Comparison of ENCODE assay signal across 12 cellular contexts in genomic region chr12:2240984-2241383, GRCh38.
"Had no signal": no experiment of that assay in that cellular context is flagged by ENCODE, and none has a peak within 500 bp of the region (broad histone marks: within the 10 kb centered on the region; RNA-seq: fewer than 3 reads in every experiment).

No MANE protein-coding gene starts in this region.

- ATAC-seq: activated CD4-positive, CD25-positive, alpha-beta regulatory T cell treated with anti-CD3 and anti-CD28 coated beads, Interleukin-2, amount 50 U/mL, for 24 hours; activated CD8-positive, alpha-beta T cell treated with anti-CD3 and anti-CD28 coated beads, Interleukin-2, amount 10 ng/mL, durations not matched to agents 7 days and 5 days; naive thymus-derived CD4-positive, alpha-beta T cell; T-cell had no signal

- H3K9me3 ChIP-seq: colonic mucosa, uterus had no signal

- H3K4me3 ChIP-seq: colonic mucosa, uterus had no signal

- H3K27ac ChIP-seq: colonic mucosa, VCaP had no signal

- DNase-seq: activated CD4-positive, alpha-beta T cell treated with anti-CD3 and anti-CD28 coated beads, Interleukin-2, amount 10 ng/mL, durations not matched to agents 24 days and 14 days; activated CD8-positive, alpha-beta T cell treated with anti-CD3 and anti-CD28 coated beads, Interleukin-2, amount 10 ng/mL, durations not matched to agents 7 days and 5 days; activated gamma-delta T cell treated with Interleukin-2 at 50 U/mL for 16 hours; colonic mucosa; naive thymus-derived CD4-positive, alpha-beta T cell; occipital lobe; stimulated activated CD4-positive, alpha-beta T cell treated with anti-CD3 and anti-CD28 coated beads, Interleukin-1b, Interleukin-23, amount 100 ng/mL, for 48 hours; T-cell; trophoblast cell; uterus had no signal

- H3K27me3 ChIP-seq: colonic mucosa, uterus had no signal

- H3K4me1 ChIP-seq: colonic mucosa had no signal

- H3K36me3 ChIP-seq: colonic mucosa, uterus had no signal
